In genomic region chr3:56590814-56591213, GRCh38 we compare ENCODE assay signal across 2 cellular contexts.
TF ChIP-seq lines count a peak whose summit lies in the region.

No MANE protein-coding gene starts in this region.

TF ChIP-seq in IMR-90, 13 proteins besides CTCF, POLR2A, EP300 and RAD21:
- TF ChIP-seq NFE2L2 (IDR thresholded peaks at IDR 0.05; ENCODE audit: low read depth, low read length): no peak

TF ChIP-seq in H1, 55 proteins besides CTCF, POLR2A, EP300 and RAD21:
- no peak for TF ChIP-seq CHD1 (IDR thresholded peaks at IDR 0.05; ENCODE audit: low read depth, low read length)
- TF ChIP-seq SP2 (IDR thresholded peaks at IDR 0.05; ENCODE audit: low read length): no peak
- no peak for TF ChIP-seq POU5F1 (IDR thresholded peaks at IDR 0.05; ENCODE audit: low read depth, low read length)
- TF ChIP-seq ASH2L (IDR thresholded peaks at IDR 0.05; ENCODE audit: low read length): no peak
- TF ChIP-seq KDM1A (IDR thresholded peaks at IDR 0.05; ENCODE audit: borderline replicate concordance, low read length): no peak
- no peak for TF ChIP-seq FOSL1 (IDR thresholded peaks at IDR 0.05; ENCODE audit: insufficient read depth, low read depth, low read length)
- no peak for TF ChIP-seq GABPA (IDR thresholded peaks at IDR 0.05; ENCODE audit: borderline replicate concordance, insufficient read depth, low read length)
- no peak for TF ChIP-seq TCF12 (IDR thresholded peaks at IDR 0.05; ENCODE audit: low read depth, low read length)
- TF ChIP-seq SRF (IDR thresholded peaks at IDR 0.05; ENCODE audit: low read depth, low read length): no peak
- TF ChIP-seq CTBP2 (IDR thresholded peaks at IDR 0.05; ENCODE audit: borderline replicate concordance, insufficient read depth, insufficient read length, low read length): no peak
- no peak for TF ChIP-seq HDAC2 (IDR thresholded peaks at IDR 0.05; ENCODE audit: borderline replicate concordance in 1 of 2, low read depth in 2 of 2, low read length in 2 of 2)
- TF ChIP-seq SP1 (IDR thresholded peaks at IDR 0.05; ENCODE audit: low read depth, low read length): no peak
- no peak for TF ChIP-seq CREB1 (IDR thresholded peaks at IDR 0.05)
- no peak for TF ChIP-seq ATF3 (IDR thresholded peaks at IDR 0.05; ENCODE audit: insufficient read depth, low read depth, low read length)
- no peak for TF ChIP-seq GTF2F1 (IDR thresholded peaks at IDR 0.05; ENCODE audit: borderline replicate concordance, low read depth, low read length)
- TF ChIP-seq YY1 (IDR thresholded peaks at IDR 0.05; ENCODE audit: low read depth, low read length): no peak
- TF ChIP-seq JUND (IDR thresholded peaks at IDR 0.05; ENCODE audit: low read length): no peak
